20 cellular contexts compared by ENCODE assay signal in the genomic region with DNA sequence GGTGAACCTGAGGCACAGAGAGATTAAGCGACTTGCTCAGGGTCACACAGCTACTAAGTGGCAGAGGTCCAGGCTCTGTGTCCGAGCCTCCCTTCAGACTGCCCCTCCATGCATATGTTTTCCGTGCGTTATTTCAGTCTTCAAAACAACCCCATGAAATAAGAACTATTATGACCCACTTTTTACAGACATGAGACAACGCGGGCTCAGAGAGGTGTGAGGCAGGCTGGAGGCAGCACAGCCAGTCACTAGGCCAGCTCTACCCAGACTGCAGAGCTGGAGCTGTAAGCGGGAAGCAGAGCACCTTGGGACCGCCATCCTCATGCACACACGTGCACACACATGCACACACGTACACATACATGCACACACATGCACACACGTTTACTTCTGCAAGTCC.
DNase-seq lines count a peak whose midpoint lies in the region; ATAC-seq, FAIRE-seq and TF ChIP-seq lines count a peak whose summit lies in the region.
"Had no signal": no experiment of that assay in that cellular context is flagged by ENCODE, and none has a peak within 500 bp of the region (broad histone marks: within the 10 kb centered on the region; RNA-seq: fewer than 3 reads in every experiment).

No MANE protein-coding gene starts in this region.

- no peak overlapping the region for H3K27ac ChIP-seq in HepG2 (ENCODE audit: extremely low read length, insufficient read depth, low read length)
- no peak overlapping the region for H3K27ac ChIP-seq in right lobe of liver
- H3K27ac ChIP-seq in endodermal cell (ENCODE audit: low read depth, low read length), result no peak overlapping the region
- H3K27ac ChIP-seq: BLaER1 treated with 17β-estradiol and CSF1 and Interleukin-3, amounts not matched to agents 10 nM and 100 nM; GM23248; HL-60 had no signal

- ATAC-seq in HepG2 (no peak), right lobe of liver (no peak), HG02763 (IDR thresholded peaks at IDR 0.05; ENCODE audit: unreplicated experiment) (no peak), GM19397 (IDR thresholded peaks at IDR 0.05; ENCODE audit: unreplicated experiment) (no peak)
- ATAC-seq: CD8-positive, alpha-beta T cell had no signal

- no peak for TF ChIP-seq POLR2A in HepG2 (IDR thresholded peaks at IDR 0.05; ENCODE audit: insufficient read depth in 1 of 2, low read depth in 2 of 2, low read length in 2 of 2)
- no peak for TF ChIP-seq POLR2A in right lobe of liver (IDR thresholded peaks at IDR 0.05)

- H3K9me3 ChIP-seq in HepG2 (ENCODE audit: low read length) (no peaks in the 10 kb centered on the region), right lobe of liver (no peaks in the 10 kb centered on the region), endodermal cell (ENCODE audit: control insufficient read depth, low read length) (no peaks in the 10 kb centered on the region)
- H3K9me3 ChIP-seq: BLaER1 treated with 17β-estradiol and CSF1 and Interleukin-3, amounts not matched to agents 10 nM and 100 nM; HAP-1 had no signal

- 96% methylated on average over 11 of the region's 11 CpGs for WGBS in HepG2 (ENCODE audit: low lambda C conversion rate)
- WGBS in right lobe of liver (ENCODE audit: insufficient coverage, low coverage, low lambda C conversion rate, missing lambda C conversion rate), result 87% methylated on average over 11 of the region's 11 CpGs
- 95 to 100% methylated on average over 4 to 11 of the region's 11 CpGs for whole genome bisulfite sequencing in endodermal cell (ENCODE audit: insufficient coverage in 1 of 2, insufficient read length in 1 of 2), 2 experiments

- peaks cover 3% of the 10 kb centered on the region; the same call in 1 of the 2 replicates for H4K20me1 ChIP-seq in HepG2 (ENCODE audit: insufficient read depth, low read length)
- H4K20me1 ChIP-seq: BLaER1 treated with 17β-estradiol and CSF1 and Interleukin-3, amounts not matched to agents 10 nM and 100 nM had no signal

- H3K27me3 ChIP-seq in HepG2 (ENCODE audit: control insufficient read depth in 1 of 2, insufficient read depth in 2 of 2, low read length in 2 of 2), result no peaks in the 10 kb centered on the region
- H3K27me3 ChIP-seq in right lobe of liver, result no peaks in the 10 kb centered on the region
- H3K27me3 ChIP-seq in endodermal cell (ENCODE audit: control insufficient read depth, insufficient read depth, low read length, poor library complexity, severe bottlenecking), result no peaks in the 10 kb centered on the region
- H3K27me3 ChIP-seq: BLaER1 treated with 17β-estradiol and CSF1 and Interleukin-3, amounts not matched to agents 10 nM and 100 nM had no signal

- no peak for FAIRE-seq in HepG2 (lab: Jason Lieb, UNC)

- H3K9ac ChIP-seq in HepG2 (ENCODE audit: insufficient read depth, low read depth, low read length), result no peak overlapping the region
- H3K9ac ChIP-seq in endodermal cell (ENCODE audit: extremely low read depth, low read length, poor library complexity, severe bottlenecking), result no peak overlapping the region
- H3K9ac ChIP-seq: BLaER1 treated with 17β-estradiol and CSF1 and Interleukin-3, amounts not matched to agents 10 nM and 100 nM; GM23248 had no signal

- no peaks in the 10 kb centered on the region for H3K9me3 Mint-ChIP-seq in endodermal cell
- H3K9me3 Mint-ChIP-seq: CD8-positive, alpha-beta T cell had no signal

- H3K4me1 ChIP-seq in HepG2 (ENCODE audit: insufficient read depth, low read length), result no peaks in the 10 kb centered on the region
- H3K4me1 ChIP-seq in right lobe of liver, result no peaks in the 10 kb centered on the region
- H3K4me1 ChIP-seq in endodermal cell (ENCODE audit: control insufficient read depth, insufficient read depth, low read length), result no peaks in the 10 kb centered on the region
- H3K4me1 ChIP-seq: HAP-1 had no signal

- POLR2A ChIA-PET in HepG2 (lab: Yijun Ruan, JAX), result no interaction called here

- TF ChIP-seq CTCF in HepG2 (CRISPR knock-in tag; IDR thresholded peaks at IDR 0.05), result no peak
- no peak for TF ChIP-seq CTCF in right lobe of liver (IDR thresholded peaks at IDR 0.05)
- TF ChIP-seq CTCF in endodermal cell (conservative IDR thresholded peaks at IDR 0.05), result no peak

- H3K79me2 ChIP-seq in HepG2 (ENCODE audit: insufficient read depth, low read length), result no peaks in the 10 kb centered on the region

- DNase-seq in HepG2 (ENCODE audit: low spot score) (no peak), right lobe of liver (no peak), endodermal cell (peak; percentile 29), posterior vena cava (ENCODE audit: low spot score) (peak; percentile 49), NCI-H524 (lab: John Stamatoyannopoulos, UW) (no peak), AG08396 (ENCODE audit: low spot score) (no peak)
- DNase-seq: 8988T; Calu3; CD8-positive, alpha-beta T cell; DMS79 treated with DMSO at 0.1 percent for 48 hours; GF-D8; GM23248; IMR-90; KBM-7 had no signal

- H3K27me3 Mint-ChIP-seq in endodermal cell (ENCODE audit: insufficient read depth), result no peaks in the 10 kb centered on the region

- H3K27ac Mint-ChIP-seq in endodermal cell, result no peak overlapping the region
- H3K27ac Mint-ChIP-seq: B cell; CD8-positive, alpha-beta T cell had no signal

- H3K36me3 Mint-ChIP-seq in endodermal cell (ENCODE audit: low read depth), result no peaks in the 10 kb centered on the region
- H3K36me3 Mint-ChIP-seq: CD8-positive, alpha-beta T cell had no signal

- H3K4me2 ChIP-seq in HepG2 (ENCODE audit: low read depth, low read length), result no peak overlapping the region
- H3K4me2 ChIP-seq: BLaER1 treated with 17β-estradiol and CSF1 and Interleukin-3, amounts not matched to agents 10 nM and 100 nM had no signal

- H3K36me3 ChIP-seq in HepG2 (replicated peaks in 1 of 2; ENCODE audit: control insufficient read depth in 1 of 2, insufficient read depth in 2 of 2, low read length in 2 of 2) (peaks cover 42 to 78% of the 10 kb centered on the region in 2 experiments), right lobe of liver (peaks cover 0 to 5% (median 0%) of the 10 kb centered on the region in 4 donors), endodermal cell (ENCODE audit: control insufficient read depth, insufficient read depth, low read length) (no peaks in the 10 kb centered on the region)
- H3K36me3 ChIP-seq: BLaER1 treated with 17β-estradiol and CSF1 and Interleukin-3, amounts not matched to agents 10 nM and 100 nM; HAP-1 had no signal

- intact Hi-C loops in HepG2 (cut with micrococcal nuclease; ENCODE audit: unreplicated experiment), result no loop called here
- intact Hi-C loops in right lobe of liver (cut with DNase I), result no loop called here
- intact Hi-C loops in posterior vena cava (cut with DNase I), result loop anchor here in 1 of 2 donors (10.0 kb wide), 1 partner anchor 124 kb away; no protein-coding TSS in a partner anchor

- CTCF ChIA-PET in HepG2 (lab: Yijun Ruan, JAX; ENCODE audit: low intra/inter-chr PET ratio, low total read pairs), result no interaction called here

- H3K4me3 Mint-ChIP-seq in endodermal cell, result no peak overlapping the region
- H3K4me3 Mint-ChIP-seq: B cell; CD8-positive, alpha-beta T cell had no signal

- no peak for TF ChIP-seq EP300 in HepG2 (IDR thresholded peaks at IDR 0.05; ENCODE audit: low read depth in 2 of 2, low read length in 2 of 2)
- TF ChIP-seq EP300 in HepG2 (CRISPR knock-in tag; IDR thresholded peaks at IDR 0.05; ENCODE audit: borderline replicate concordance), result no peak

- TF ChIP-seq RAD21 in HepG2 (CRISPR knock-in tag; IDR thresholded peaks at IDR 0.05), result no peak

- H2AFZ ChIP-seq in HepG2 (ENCODE audit: low read length), result no peak overlapping the region
- H2AFZ ChIP-seq: GM23248 had no signal

- H3K4me3 ChIP-seq in HepG2 (replicated peaks in 1 of 3; ENCODE audit: insufficient read depth in 1 of 3, low read depth in 2 of 3, low read length in 3 of 3) (no peak overlapping the region), right lobe of liver (no peak overlapping the region), endodermal cell (ENCODE audit: low read length) (no peak overlapping the region)
- H3K4me3 ChIP-seq: BLaER1 treated with 17β-estradiol and CSF1 and Interleukin-3, amounts not matched to agents 10 nM and 100 nM; GM23248; HAP-1 had no signal

- no TSS peak for BruUV-seq in HepG2 (replicated peaks; lab: Mats Ljungman, UMichigan)

- H3K4me1 Mint-ChIP-seq in endodermal cell, result peaks cover 4% of the 10 kb centered on the region

- in situ Hi-C loops in HepG2 (cut with HindIII; ENCODE audit: extremely low pct_ligation_motif_present, low pct_unique_long_range_greater_than_20kb), result no loop called here

TF ChIP-seq in HepG2, 621 proteins besides CTCF, POLR2A, EP300 and RAD21:
- TF ChIP-seq BRCA1 (CRISPR knock-in tag; IDR thresholded peaks at IDR 0.05) (no peak), ZNF768 (CRISPR knock-in tag; IDR thresholded peaks at IDR 0.05) (peak; percentile 87), SMARCC2 (IDR thresholded peaks at IDR 0.05) (no peak)

Comparison
In these comparisons a context has a peak if more than half of its experiments do, and no peak if none do; other contexts are left out.
1. DNase-seq: peak in endodermal cell (single experiment) and posterior vena cava (single experiment); none in HepG2 (single experiment), right lobe of liver (0 of 3), NCI-H524 (0 of 2) and AG08396 (single experiment).